17 cellular contexts compared by ENCODE assay signal in the genomic region with DNA sequence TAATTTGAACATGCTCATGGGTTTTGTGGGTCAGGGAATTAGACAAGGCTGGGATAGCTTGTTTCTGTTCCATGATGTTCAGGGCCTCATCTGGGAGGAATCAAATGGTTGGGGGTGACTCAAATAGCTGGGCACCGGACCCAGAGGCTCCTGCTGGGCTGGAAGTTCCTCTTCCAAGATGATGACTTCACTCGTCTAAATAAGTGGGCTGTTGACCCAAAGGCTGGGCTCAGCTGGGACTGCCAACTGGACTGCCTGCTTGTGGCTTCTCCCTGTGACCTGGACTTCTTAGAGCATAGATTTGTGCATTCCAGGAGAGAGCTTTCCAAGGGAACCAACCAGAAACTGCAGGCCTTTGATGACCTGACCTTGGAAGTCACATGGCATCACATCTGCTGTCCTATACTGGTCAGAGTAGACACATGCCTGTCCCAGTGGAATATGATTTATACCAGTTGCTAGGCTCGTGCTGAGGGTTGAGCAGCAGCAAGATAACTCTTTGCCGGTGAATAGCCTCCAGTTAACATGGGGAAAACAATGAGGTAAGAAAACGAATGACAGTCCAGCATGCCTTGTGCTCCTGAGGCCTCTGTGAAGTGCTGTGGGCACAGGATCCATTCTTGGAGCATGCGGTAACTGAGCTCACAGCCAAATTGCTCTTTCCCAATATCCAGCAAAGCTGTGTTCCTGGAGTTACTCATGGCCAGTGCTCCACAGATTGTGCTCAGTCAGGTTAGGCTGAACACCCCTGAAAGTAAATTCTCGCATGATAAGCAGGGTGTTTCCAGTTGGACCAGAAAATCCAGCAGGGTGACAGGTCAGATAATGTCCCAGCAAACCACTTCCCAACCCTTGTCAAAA.
DNase-seq lines count a peak whose midpoint lies in the region; ATAC-seq and TF ChIP-seq lines count a peak whose summit lies in the region.
"Had no signal": no experiment of that assay in that cellular context is flagged by ENCODE, and none has a peak within 500 bp of the region (broad histone marks: within the 10 kb centered on the region; RNA-seq: fewer than 3 reads in every experiment).

No MANE protein-coding gene starts in this region.

- CTCF ChIA-PET in HEK293T (lab: Yijun Ruan, JAX), result interaction anchor here (0.6 kb wide), 1 partner anchor 147 kb away, joined by 3 read pairs; no protein-coding TSS in a partner anchor

- H3K9me3 ChIP-seq in adipocyte (ENCODE audit: control insufficient read depth, low read length), result no peaks in the 10 kb centered on the region

- H3K9ac ChIP-seq in adipocyte (ENCODE audit: low read length), result peak overlapping the region; percentile 50
- H3K9ac ChIP-seq: parathyroid adenoma had no signal

- H3K27me3 ChIP-seq in adipocyte (replicated peaks; ENCODE audit: control insufficient read depth, insufficient read depth, low read length), result no peaks in the 10 kb centered on the region

- ATAC-seq in HG02884 (IDR thresholded peaks at IDR 0.05; ENCODE audit: unreplicated experiment) (no peak), omental fat pad (ENCODE audit: low FRiP score) (no peak)
- ATAC-seq: stimulated activated memory B cell treated with anti-CD40 and anti-IgM and Interleukin-4, amounts not matched to agents 10 μg/mL and 1 μg/mL and 100 μg/mL, for 72 hours had no signal

- H3K4me3 ChIP-seq in adipocyte (ENCODE audit: low read length), result peak overlapping the region; percentile 55
- no peak overlapping the region for H3K4me3 ChIP-seq in foreskin fibroblast (ENCODE audit: low read depth in 1 of 2, low read length in 2 of 2)

- POLR2A ChIA-PET in HEK293T (lab: Yijun Ruan, JAX), result no interaction called here

- H3K4me1 ChIP-seq in adipocyte (ENCODE audit: control insufficient read depth, insufficient read depth, low read length), result peaks cover 21% of the 10 kb centered on the region

- no peak for TF ChIP-seq CTCF in foreskin fibroblast (IDR thresholded peaks at IDR 0.05; ENCODE audit: low read depth, low read length)
- TF ChIP-seq CTCF in omental fat pad (IDR thresholded peaks at IDR 0.05), result no peak

- DNase-seq in ELF-1 (ENCODE audit: low read depth, low spot score) (peak; percentile 50), adipocyte (ENCODE audit: low read depth) (peak; percentile 8), foreskin fibroblast (peak; percentile 27 to 78), smooth muscle cell of the brain vasculature (ENCODE audit: low read depth, low spot score) (peak; percentile 20), HEK293T (ENCODE audit: extremely low spot score) (no peak), omental fat pad (ENCODE audit: low spot score) (no peak)
- no peak for DNase-seq in activated CD4-positive, CD25-positive, alpha-beta regulatory T cell (lab: John Stamatoyannopoulos, UW)
- DNase-seq: activated T-cell treated with anti-CD3 and anti-CD28 coated beads, Interleukin-2, amount 50 U/mL, for 24 hours; amygdala; CD4-positive, alpha-beta T cell; effector memory CD4-positive, alpha-beta T cell; hippocampal formation; Kasumi-1; stimulated activated CD4-positive, alpha-beta T cell treated with anti-CD3 and anti-CD28 coated beads, Interleukin-2, amount 100 ng/mL, for 48 hours had no signal

- no peaks in the 10 kb centered on the region for H3K36me3 ChIP-seq in adipocyte (ENCODE audit: control insufficient read depth, insufficient read depth, low read length, severe bottlenecking)

TF ChIP-seq in HEK293T, 16 proteins besides CTCF, POLR2A, EP300 and RAD21:
- no peak for TF ChIP-seq SP1 (IDR thresholded peaks at IDR 0.05)
- TF ChIP-seq TARDBP (IDR thresholded peaks at IDR 0.05), result no peak
- no peak for TF ChIP-seq ZNF384 (IDR thresholded peaks at IDR 0.05)
- no peak for TF ChIP-seq HDGF (IDR thresholded peaks at IDR 0.05; ENCODE audit: borderline replicate concordance)
- TF ChIP-seq L3MBTL2 (conservative IDR thresholded peaks at IDR 0.05), result no peak
- no peak for TF ChIP-seq FOXK2 (IDR thresholded peaks at IDR 0.05)
- TF ChIP-seq ARNT (IDR thresholded peaks at IDR 0.05), result no peak
- no peak for TF ChIP-seq CTBP1 (IDR thresholded peaks at IDR 0.05; ENCODE audit: borderline replicate concordance)
- no peak for TF ChIP-seq SUZ12 (IDR thresholded peaks at IDR 0.05)
- TF ChIP-seq FOXA1 (IDR thresholded peaks at IDR 0.05), result no peak
- no peak for TF ChIP-seq ELF4 (IDR thresholded peaks at IDR 0.05)
TF ChIP-seq in HEK293T: peak in this region for 0.

Comparison
In these comparisons a context has a peak if more than half of its experiments do, and no peak if none do; other contexts are left out.
1. DNase-seq: peak in ELF-1 (single experiment), adipocyte (single experiment), foreskin fibroblast (2 of 2) and smooth muscle cell of the brain vasculature (single experiment); none in activated CD4-positive, CD25-positive, alpha-beta regulatory T cell (0 of 4), HEK293T (single experiment) and omental fat pad (single experiment).